10 cellular contexts compared by ENCODE assay signal in the genomic region with DNA sequence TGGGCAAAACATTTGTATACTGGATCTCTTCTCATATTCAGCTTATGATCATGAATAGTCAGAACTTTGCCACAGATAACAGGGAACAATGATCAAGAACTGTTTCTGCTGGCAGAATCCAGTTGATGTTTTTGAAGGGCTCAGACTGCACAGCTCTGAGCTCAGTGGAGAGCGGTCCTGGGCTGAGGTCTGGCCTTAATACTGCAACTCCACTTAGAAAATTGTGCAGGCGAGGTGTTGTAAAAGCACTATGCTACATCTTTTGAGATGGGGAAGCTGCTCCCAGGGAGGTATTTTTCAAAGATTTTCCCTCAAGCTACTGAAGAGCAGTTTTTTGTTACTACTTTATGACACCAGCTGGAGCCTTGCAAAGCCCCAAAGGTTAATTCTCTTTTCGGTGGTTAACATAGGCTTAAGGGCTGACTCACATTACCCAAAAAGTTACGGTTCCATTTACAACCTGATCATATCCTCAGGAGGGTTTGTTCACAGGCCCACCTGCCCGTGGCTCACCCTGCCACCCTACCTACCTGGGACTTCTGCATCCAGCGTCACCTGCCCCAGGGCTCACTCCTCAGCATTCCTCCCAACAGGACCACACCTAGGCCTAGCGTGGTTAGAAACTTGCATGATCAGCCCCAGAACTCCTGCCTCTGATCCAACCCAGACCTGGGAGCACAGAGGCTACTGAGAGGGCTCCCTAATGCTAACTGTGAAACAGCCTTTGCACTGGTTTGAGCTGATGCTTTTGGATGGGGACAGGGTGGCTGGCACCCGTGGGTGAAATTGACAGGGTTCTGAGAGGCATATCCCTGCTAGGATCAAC.
DNase-seq lines count a peak whose midpoint lies in the region; ATAC-seq and TF ChIP-seq lines count a peak whose summit lies in the region.
"Had no signal": no experiment of that assay in that cellular context is flagged by ENCODE, and none has a peak within 500 bp of the region (broad histone marks: within the 10 kb centered on the region; RNA-seq: fewer than 3 reads in every experiment).

No MANE protein-coding gene starts in this region.

- H3K27ac ChIP-seq in effector memory CD4-positive, alpha-beta T cell (ENCODE audit: insufficient read depth, low read length, poor library complexity, severe bottlenecking) = peak overlapping the region; percentile 83
- peak overlapping the region; percentile 19 for H3K27ac ChIP-seq in temporal lobe (ENCODE audit: low read depth, low read length)
- no peak overlapping the region for H3K27ac ChIP-seq in left lung

- peaks cover 59% of the 10 kb centered on the region for H3K4me1 ChIP-seq in effector memory CD4-positive, alpha-beta T cell (ENCODE audit: control insufficient read depth, insufficient read depth, low read length, poor library complexity, severe bottlenecking)
- no peaks in the 10 kb centered on the region for H3K4me1 ChIP-seq in left lung

- H3K9me3 Mint-ChIP-seq in T-cell = no peaks in the 10 kb centered on the region

- peak; percentile 25 for DNase-seq in stimulated activated CD4-positive, alpha-beta T cell treated with anti-CD3 and anti-CD28 coated beads, Interleukin-2, amount 100 ng/mL, for 4 hours (ENCODE audit: low read depth)
- no peak for DNase-seq in stimulated activated CD4-positive, alpha-beta T cell treated with anti-CD3 and anti-CD28 coated beads, Interleukin-2, amount 100 ng/mL, for 48 hours
- DNase-seq in T-cell (peak in 1 of 34 experiments; percentile 28), Kasumi-1 (lab: John Stamatoyannopoulos, UW) (no peak), GM19240 (ENCODE audit: insufficient read length, low spot score) (no peak), left lung (no peak)
- DNase-seq in effector memory CD4-positive, alpha-beta T cell = no peak
- DNase-seq: IMR-90 had no signal

- TF ChIP-seq CTCF in left lung (IDR thresholded peaks at IDR 0.05) = no peak

- H3K27me3 ChIP-seq in effector memory CD4-positive, alpha-beta T cell (replicated peaks; ENCODE audit: control insufficient read depth, insufficient read depth, low read length, poor library complexity, severe bottlenecking) = no peaks in the 10 kb centered on the region
- H3K27me3 ChIP-seq in left lung = no peaks in the 10 kb centered on the region

- H3K27ac Mint-ChIP-seq in T-cell = peak overlapping the region; percentile 97 to 98

- ATAC-seq in T-cell (replicated peaks in 1 of 4) (peak in 3 of 4 experiments; percentile 41 to 48 (median 44)), left lung (no peak)
- ATAC-seq: Right ventricle myocardium inferior had no signal

- H3K4me1 Mint-ChIP-seq in T-cell = peaks cover 87 to 96% (median 94%) of the 10 kb centered on the region in 3 donors

- H3K4me3 Mint-ChIP-seq in T-cell = peak overlapping the region; percentile 0 to 74 (median 24)

- H3K4me3 ChIP-seq in effector memory CD4-positive, alpha-beta T cell (ENCODE audit: insufficient read depth, low read depth, low read length, poor library complexity, severe bottlenecking) = no peak overlapping the region
- H3K4me3 ChIP-seq in left lung = no peak overlapping the region

- no peaks in the 10 kb centered on the region for H3K27me3 Mint-ChIP-seq in T-cell

- POLR2A ChIA-PET in T-cell (lab: Charles Lee) = interaction anchor here (0.5 to 0.9 kb wide), 6 partner anchors 10 to 121 kb away, joined by 3 to 5 read pairs (median 3); no protein-coding TSS in a partner anchor

- no peaks in the 10 kb centered on the region for H3K9me3 ChIP-seq in effector memory CD4-positive, alpha-beta T cell (ENCODE audit: control insufficient read depth, low read length)
- H3K9me3 ChIP-seq in left lung = no peaks in the 10 kb centered on the region

- peaks cover 19% of the 10 kb centered on the region for H3K36me3 ChIP-seq in effector memory CD4-positive, alpha-beta T cell (ENCODE audit: control insufficient read depth, insufficient read depth, low read length)
- H3K36me3 ChIP-seq in left lung = peaks cover 0 to 13% of the 10 kb centered on the region in 2 donors

- CTCF ChIA-PET in T-cell (lab: Charles Lee) = interaction anchor here (1.3 to 1.7 kb wide), 2 partner anchors 9 to 224 kb away, joined by 3 to 4 read pairs; no protein-coding TSS in a partner anchor

- peaks cover 40% of the 10 kb centered on the region for H3K36me3 Mint-ChIP-seq in T-cell

- intact Hi-C loops in left lung (cut with DNase I) = no loop called here

Comparison
In these comparisons a context has a peak if more than half of its experiments do, and no peak if none do; other contexts are left out.
1. H3K27ac ChIP-seq: peak in effector memory CD4-positive, alpha-beta T cell (single experiment) and temporal lobe (single experiment); none in left lung (0 of 2).